ENCODE assay signal across 9 cellular contexts in the genomic region with DNA sequence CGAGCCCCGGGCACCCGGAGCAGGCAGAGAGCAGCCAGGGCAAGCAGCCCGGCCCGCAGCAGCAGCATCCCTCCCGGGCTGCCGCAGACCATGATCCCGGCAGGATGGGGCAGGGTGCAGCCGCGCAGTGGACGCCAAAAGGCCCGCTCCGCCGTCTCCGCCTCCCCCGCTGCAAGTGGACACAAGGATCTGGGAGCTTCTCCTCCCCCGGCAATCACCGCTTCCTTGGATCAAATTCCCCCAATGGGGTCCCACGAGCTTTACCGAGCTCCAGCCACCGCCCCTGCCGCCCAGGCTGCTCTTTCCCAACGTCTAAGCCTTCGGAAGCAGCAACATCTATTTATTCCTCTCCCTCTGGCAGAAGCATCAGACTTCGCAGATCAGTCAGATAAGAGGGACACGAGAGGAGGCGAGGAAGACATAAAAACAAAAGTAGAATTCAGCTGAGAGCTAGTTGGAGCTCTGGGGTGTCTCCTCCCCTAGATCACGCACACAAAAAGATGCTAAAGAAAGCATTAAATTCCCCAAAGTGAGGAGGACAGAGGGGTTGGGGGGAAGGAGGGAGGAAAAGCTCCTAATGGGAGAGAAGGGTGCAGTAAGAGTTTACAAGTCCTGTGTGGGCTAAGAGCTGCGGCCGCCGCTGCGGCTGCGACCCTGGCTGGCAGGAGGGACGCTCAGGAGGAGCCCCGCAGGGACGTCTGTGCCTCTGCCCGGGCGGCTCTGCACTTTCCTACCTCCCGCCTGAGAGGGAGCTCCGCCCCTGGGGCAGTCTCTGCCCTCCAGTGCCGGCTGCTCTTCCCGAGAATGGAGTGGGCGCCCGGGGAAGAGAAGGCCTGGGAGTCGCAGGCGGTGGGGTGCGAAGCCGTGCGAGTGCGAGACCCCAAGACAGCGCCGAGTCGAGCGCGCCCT. TPM values are rescaled to one million over a fixed set of nuclear protein-coding genes. Genes with fewer than 3 reads are reported as not detected.
DNase-seq lines count a peak whose midpoint lies in the region; ATAC-seq and TF ChIP-seq lines count a peak whose summit lies in the region.
"Had no signal": no experiment of that assay in that cellular context is flagged by ENCODE, and none has a peak within 500 bp of the region (broad histone marks: within the 10 kb centered on the region; RNA-seq: fewer than 3 reads in every experiment).

A gene with protein sequence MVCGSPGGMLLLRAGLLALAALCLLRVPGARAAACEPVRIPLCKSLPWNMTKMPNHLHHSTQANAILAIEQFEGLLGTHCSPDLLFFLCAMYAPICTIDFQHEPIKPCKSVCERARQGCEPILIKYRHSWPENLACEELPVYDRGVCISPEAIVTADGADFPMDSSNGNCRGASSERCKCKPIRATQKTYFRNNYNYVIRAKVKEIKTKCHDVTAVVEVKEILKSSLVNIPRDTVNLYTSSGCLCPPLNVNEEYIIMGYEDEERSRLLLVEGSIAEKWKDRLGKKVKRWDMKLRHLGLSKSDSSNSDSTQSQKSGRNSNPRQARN (minus strand): TSS at position 177 of the 909 bp plus-strand sequence. CDS start 85 bp downstream, at position 92.

- no peaks in the 10 kb centered on the region for H4K20me1 ChIP-seq in fibroblast of lung (ENCODE audit: control insufficient read depth, extremely low read depth, insufficient read depth, low read length)

- WGBS in aorta, 2 donors: 0 to 1% methylated on average over 44 to 55 of the region's 55 CpGs

- intact Hi-C loops in aorta (cut with DNase I): loop anchor here in 1 of 2 donors (5.0 kb wide), 1 partner anchor 74 kb away; no protein-coding TSS in a partner anchor

- no peaks in the 10 kb centered on the region for H3K4me1 ChIP-seq in fibroblast of lung (ENCODE audit: control insufficient read depth, extremely low read depth, insufficient read depth, low read length)
- peaks cover 0 to 17% of the 10 kb centered on the region in 2 donors for H3K4me1 ChIP-seq in muscle layer of duodenum (ENCODE audit: control insufficient read depth in 1 of 2, insufficient read depth in 2 of 2, low read length in 2 of 2)
- no peaks in the 10 kb centered on the region for H3K4me1 ChIP-seq in aorta (ENCODE audit: control insufficient read depth in 1 of 2, insufficient read depth in 2 of 2, low read length in 2 of 2)

- H3K4me3 ChIP-seq in AG04449 (ENCODE audit: low read depth, low read length): peak within 1 kb of the TSS; percentile 59
- peak within 1 kb of the TSS; percentile 61 for H3K4me3 ChIP-seq in H7 (ENCODE audit: insufficient read depth, low read depth, low read length)
- H3K4me3 ChIP-seq in fibroblast of lung (replicated peaks in 1 of 4; ENCODE audit: control extremely low read depth in 1 of 4, insufficient read depth in 1 of 4, low read depth in 3 of 4, low read length in 4 of 4): peak within 1 kb of the TSS; percentile 51 to 67 (median 66)
- H3K4me3 ChIP-seq in muscle layer of duodenum (ENCODE audit: low read depth in 1 of 2, low read length in 2 of 2): peak within 1 kb of the TSS; percentile 71 to 81
- H3K4me3 ChIP-seq in aorta (ENCODE audit: low read length in 2 of 2): peak within 1 kb of the TSS; percentile 61 to 66

- H3K36me3 ChIP-seq in H7 (replicated peaks; ENCODE audit: control insufficient read depth, insufficient read depth, low read length): no peaks in the 10 kb centered on the region
- no peaks in the 10 kb centered on the region for H3K36me3 ChIP-seq in fibroblast of lung (ENCODE audit: control insufficient read depth, insufficient read depth, low read length)
- H3K36me3 ChIP-seq in muscle layer of duodenum (ENCODE audit: control insufficient read depth in 1 of 2, insufficient read depth in 2 of 2, low read length in 2 of 2): no peaks in the 10 kb centered on the region
- H3K36me3 ChIP-seq in aorta (ENCODE audit: control insufficient read depth in 1 of 2, insufficient read depth in 2 of 2, low read length in 1 of 2): no peaks in the 10 kb centered on the region

- H3K4me1 Mint-ChIP-seq in WTC11: peaks cover 20% of the 10 kb centered on the region

- peaks cover 45% of the 10 kb centered on the region for H3K27me3 Mint-ChIP-seq in WTC11 (ENCODE audit: low read depth)

- peak within 1 kb of the TSS; percentile 93 for H3K4me2 ChIP-seq in fibroblast of lung (ENCODE audit: extremely low read depth, insufficient read depth, low read length)

- H3K9me3 Mint-ChIP-seq in WTC11: no peaks in the 10 kb centered on the region
- H3K9me3 Mint-ChIP-seq: activated naive CD4-positive, alpha-beta T cell treated with anti-CD3 and anti-CD28 coated beads, Interleukin-2, amount 50 U/mL, for 72 hours had no signal

- POLR2A ChIA-PET in AG04449 (lab: Yijun Ruan, JAX): no interaction called here
- POLR2A ChIA-PET in WTC11 (lab: Charles Lee): interaction anchor here (1.2 to 1.9 kb wide), 2 partner anchors 48 to 258 kb away, joined by 3 to 5 read pairs; no protein-coding TSS in a partner anchor

- H3K27me3 ChIP-seq in H7 (ENCODE audit: control insufficient read depth, insufficient read depth, low read length): peaks cover 28% of the 10 kb centered on the region
- H3K27me3 ChIP-seq in fibroblast of lung (ENCODE audit: control insufficient read depth, insufficient read depth, low read length): no peaks in the 10 kb centered on the region
- H3K27me3 ChIP-seq in muscle layer of duodenum (ENCODE audit: low read depth, low read length): no peaks in the 10 kb centered on the region
- H3K27me3 ChIP-seq in aorta (ENCODE audit: control insufficient read depth in 1 of 2, insufficient read depth in 2 of 2, low read length in 1 of 2): no peaks in the 10 kb centered on the region

- H3K27ac ChIP-seq in fibroblast of lung (ENCODE audit: insufficient read depth, low read length) (no peak within 1 kb of the TSS), muscle layer of duodenum (ENCODE audit: low read length) (peak within 1 kb of the TSS; percentile 8), aorta (ENCODE audit: low read depth in 1 of 2, low read length in 2 of 2) (peak within 1 kb of the TSS; percentile 63 to 75)

- CTCF ChIA-PET in AG04449 (lab: Yijun Ruan, JAX) (interaction anchor here (0.7 to 0.9 kb wide), 3 partner anchors 12 to 76 kb away, joined by 3 read pairs; no protein-coding TSS in a partner anchor), WTC11 (lab: Charles Lee) (interaction anchor here (0.6 to 6.4 kb wide), 18 partner anchors 9 to 1372 kb away, joined by 3 to 37 read pairs (median 6); no protein-coding TSS in a partner anchor)

- peak within 1 kb of the TSS; percentile 31 for H3K9ac ChIP-seq in fibroblast of lung (ENCODE audit: insufficient read depth, low read length)

- H3K79me2 ChIP-seq in fibroblast of lung (ENCODE audit: control insufficient read depth, insufficient read depth, low read length): no peaks in the 10 kb centered on the region

- H3K9me3 ChIP-seq in fibroblast of lung (ENCODE audit: control insufficient read depth, insufficient read depth, low read depth, low read length) (no peaks in the 10 kb centered on the region), muscle layer of duodenum (ENCODE audit: control insufficient read depth in 1 of 2, low read length in 2 of 2) (no peaks in the 10 kb centered on the region), aorta (ENCODE audit: control insufficient read depth, low read length) (no peaks in the 10 kb centered on the region)

- no peaks in the 10 kb centered on the region for H3K36me3 Mint-ChIP-seq in WTC11

- ATAC-seq in WTC11 (peak; percentile 73), aorta (ENCODE audit: low FRiP score) (peak; percentile 87), HG03039 (IDR thresholded peaks at IDR 0.05; ENCODE audit: unreplicated experiment) (no peak)

- no peak for DNase-seq in AG04449 (ENCODE audit: low read depth, low spot score)
- DNase-seq in H7: peak; percentile 83
- peak; percentile 66 for DNase-seq in WTC11 (ENCODE audit: low spot score)
- DNase-seq in fibroblast of lung (ENCODE audit: low read depth in 2 of 2): peak; percentile 76 to 84
- peak; percentile 77 to 90 for DNase-seq in aorta
- no peak for DNase-seq in NCI-H2081 (lab: John Stamatoyannopoulos, UW)

- TF ChIP-seq CTCF in AG04449 (IDR thresholded peaks at IDR 0.05; ENCODE audit: insufficient read depth, low read length, missing control alignments) (no peak), WTC11 (IDR thresholded peaks at IDR 0.05) (no peak), fibroblast of lung (conservative IDR thresholded peaks at IDR 0.05 in 1 of 2, IDR thresholded peaks at IDR 0.05 in 1 of 2; ENCODE audit: low read depth in 1 of 2, low read length in 2 of 2) (no peak)

- no peak within 1 kb of the TSS for H3K27ac Mint-ChIP-seq in WTC11
- H3K27ac Mint-ChIP-seq: activated naive CD4-positive, alpha-beta T cell treated with anti-CD3 and anti-CD28 coated beads, Interleukin-2, amount 50 U/mL, for 72 hours had no signal

- peak within 1 kb of the TSS; percentile 96 for H3K4me3 Mint-ChIP-seq in WTC11

- H2AFZ ChIP-seq in fibroblast of lung (ENCODE audit: low read length): peak within 1 kb of the TSS; percentile 95

TF ChIP-seq in WTC11, 78 proteins besides CTCF, POLR2A, EP300 and RAD21 (continues in another document):
- TF ChIP-seq MAX (CRISPR knock-in tag; IDR thresholded peaks at IDR 0.05) (peak; percentile 16; the same call in 1 of the 2 replicates), NFE2L1 (CRISPR knock-in tag; IDR thresholded peaks at IDR 0.05) (peak; percentile 71; the same call in 1 of the 2 replicates), CREM (CRISPR knock-in tag; IDR thresholded peaks at IDR 0.05) (0 out of 2 replicates have a peak, but pooled peaks have one; percentile 20), PRRX2 (CRISPR knock-in tag; IDR thresholded peaks at IDR 0.05) (no peak), ZNF423 (CRISPR knock-in tag; IDR thresholded peaks at IDR 0.05) (peak; percentile 60), E2F4 (CRISPR knock-in tag; IDR thresholded peaks at IDR 0.05; ENCODE audit: borderline replicate concordance, low read depth) (no peak)

RNA-seq across cellular contexts. Expression of the gene that starts here (rescaled TPM):
- total RNA-seq in H7 (2014; rRNA removed; shearing (Covaris generic)): 0.15 and 1.5 TPM in 2 replicates
- total RNA-seq in WTC11 (2021): 1.2 to 1.9 TPM (median 1.5 TPM) in 3 replicates
- total RNA-seq in fibroblast of lung: 2.0 and 5.6 TPM in 2 replicates
- polyA plus RNA-seq in fibroblast of lung: 1.4 and 1.5 TPM in 2 replicates
- polyA plus RNA-seq in fibroblast of lung (2012): 0.93 and 1.1 TPM in 2 replicates
- polyA minus RNA-seq in fibroblast of lung (ENCODE audit: low replicate concordance): 0.35 TPM in 1 of 2 replicates, not detected in the other
- 100 to 1,000 TPM in 1 of 2 donors, 10 to 100 TPM in 1; 71.4 to 122 TPM for total RNA-seq in aorta
- polyA plus RNA-seq in aorta: 100 to 1,000 TPM in 1 of 2 donors, 10 to 100 TPM in 1; 47.9 to 277 TPM
- total RNA-seq: activated naive CD4-positive, alpha-beta T cell treated with anti-CD3 and anti-CD28 coated beads, Interleukin-2, amount 50 U/mL, for 72 hours had no signal

Comparison
In these comparisons a context has a peak if more than half of its experiments do, and no peak if none do; other contexts are left out.
1. RNA of the gene that starts here (total RNA-seq): 71.4 to 122 TPM in aorta; 2.0 to 5.6 TPM in fibroblast of lung, 1.2 to 1.9 TPM in WTC11 and 0.15 to 1.5 TPM in H7; every median in the first group is over 10 times any median in the second.
2. RNA of the gene that starts here (polyA plus RNA-seq): 47.9 to 277 TPM in aorta; 0.93 to 1.5 TPM in fibroblast of lung; every median in the first group is over 10 times any median in the second.
3. DNase-seq: peak in H7 (single experiment), WTC11 (single experiment), fibroblast of lung (2 of 2) and aorta (2 of 2); none in AG04449 (single experiment) and NCI-H2081 (0 of 2).
4. Peak in every context shown above with its lines, with median percentiles within 50 percentile points of each other: H3K4me3 ChIP-seq.